In the genomic region with DNA sequence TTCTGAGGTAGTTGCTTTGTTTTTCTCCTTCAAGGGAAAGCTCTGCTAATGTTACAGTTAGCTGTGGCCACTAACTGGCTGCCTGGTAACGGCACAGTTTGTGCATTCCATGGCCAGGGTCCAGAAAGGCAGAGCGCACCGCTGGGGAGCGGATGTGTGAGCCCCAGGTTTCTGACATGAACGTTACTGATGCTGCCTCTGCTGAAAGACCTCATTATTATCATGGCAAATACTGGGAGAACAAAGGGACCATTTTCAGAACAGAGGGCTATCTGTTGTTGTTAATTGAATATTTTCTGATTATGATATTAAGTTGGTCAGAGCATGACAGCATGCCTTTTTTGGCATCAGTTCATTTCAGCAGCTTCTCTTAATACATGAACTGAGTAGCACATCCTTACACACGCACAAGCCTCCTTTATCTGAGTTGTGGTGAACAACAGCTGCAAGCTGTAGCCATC, we compare ENCODE assay signal across 12 cellular contexts.
DNase-seq lines count a peak whose midpoint lies in the region; ATAC-seq and TF ChIP-seq lines count a peak whose summit lies in the region.
"Had no signal": no experiment of that assay in that cellular context is flagged by ENCODE, and none has a peak within 500 bp of the region (broad histone marks: within the 10 kb centered on the region; RNA-seq: fewer than 3 reads in every experiment).

No MANE protein-coding gene starts in this region.

- H3K4me3 ChIP-seq in AG04450 (ENCODE audit: low read depth, low read length) (no peak overlapping the region), IMR-90 (ENCODE audit: insufficient read depth, low read depth, low read length) (no peak overlapping the region), astrocyte of the spinal cord (ENCODE audit: low read depth, low read length) (no peak overlapping the region), sigmoid colon (no peak overlapping the region)

- peaks cover 7% of the 10 kb centered on the region for H3K27me3 Mint-ChIP-seq in activated naive CD4-positive, alpha-beta T cell treated with anti-CD3 and anti-CD28 coated beads for 36 hours (ENCODE audit: low read depth)

- no peak for TF ChIP-seq EP300 in sigmoid colon (IDR thresholded peaks at IDR 0.05)

- peak overlapping the region in 1 of 2 experiments; percentile 19; a peak in 2 of 4 replicates for H4K8ac ChIP-seq in IMR-90 (ENCODE audit: low read depth in 2 of 2, low read length in 2 of 2)

- no peaks in the 10 kb centered on the region for H3K9me3 Mint-ChIP-seq in activated naive CD4-positive, alpha-beta T cell treated with anti-CD3 and anti-CD28 coated beads for 36 hours

- no peaks in the 10 kb centered on the region for H3K4me1 Mint-ChIP-seq in activated naive CD4-positive, alpha-beta T cell treated with anti-CD3 and anti-CD28 coated beads for 36 hours (ENCODE audit: low read depth)

- dilution Hi-C loops in IMR-90 (cut with HindIII; ENCODE audit: low sequenced_read_pairs, unreplicated experiment): no loop called here

- peak overlapping the region; percentile 8; the same call in 1 of the 2 replicates for H3K4me2 ChIP-seq in IMR-90 (ENCODE audit: low read depth, low read length)

- peak overlapping the region; percentile 61; the same call in 1 of the 2 replicates for H3K14ac ChIP-seq in IMR-90 (replicated peaks; ENCODE audit: low read depth, low read length)

- no peak overlapping the region for H4K5ac ChIP-seq in IMR-90 (ENCODE audit: low read depth, low read length)

- no peak overlapping the region for H3K4me3 Mint-ChIP-seq in activated naive CD4-positive, alpha-beta T cell treated with anti-CD3 and anti-CD28 coated beads for 36 hours

- TF ChIP-seq POLR2A in IMR-90 (IDR thresholded peaks at IDR 0.05; ENCODE audit: low read depth, low read length) (no peak), sigmoid colon (IDR thresholded peaks at IDR 0.05) (no peak)

- H2BK15ac ChIP-seq in IMR-90 (ENCODE audit: low read depth, low read length): 0 out of 3 replicates have a peak overlapping the region, but pooled peaks have one; percentile 5

- TF ChIP-seq CTCF in AG04450 (IDR thresholded peaks at IDR 0.05; ENCODE audit: low read depth, low read length) (no peak), IMR-90 (conservative IDR thresholded peaks at IDR 0.05; ENCODE audit: low read depth, low read length) (no peak), astrocyte of the spinal cord (IDR thresholded peaks at IDR 0.05; ENCODE audit: low read depth, low read length) (no peak), sigmoid colon (IDR thresholded peaks at IDR 0.05) (no peak), omental fat pad (IDR thresholded peaks at IDR 0.05) (no peak)

- H2AK9ac ChIP-seq in IMR-90 (replicated peaks; ENCODE audit: low read depth, low read length, poor library complexity): no peak overlapping the region

- ATAC-seq in IMR-90 (ENCODE audit: low read depth) (peak; percentile 54), omental fat pad (ENCODE audit: low FRiP score) (no peak)

- H3K36me3 ChIP-seq in IMR-90 (ENCODE audit: control insufficient read depth, insufficient read depth, low read length) (no peaks in the 10 kb centered on the region), sigmoid colon (no peaks in the 10 kb centered on the region)

- H3K79me1 ChIP-seq in IMR-90 (ENCODE audit: low read depth in 1 of 2, low read length in 2 of 2): no peaks in the 10 kb centered on the region

- H3K4ac ChIP-seq in IMR-90 (ENCODE audit: low read depth, low read length): peak overlapping the region; percentile 74; the same call in 1 of the 2 replicates

- H3K36me3 Mint-ChIP-seq in activated naive CD4-positive, alpha-beta T cell treated with anti-CD3 and anti-CD28 coated beads for 36 hours (ENCODE audit: low read depth): no peaks in the 10 kb centered on the region

- peak overlapping the region; percentile 78 for H2AFZ ChIP-seq in IMR-90 (replicated peaks; ENCODE audit: low read length, poor library complexity)

- peak overlapping the region; percentile 24; the same call in 1 of the 2 replicates for H3K56ac ChIP-seq in IMR-90 (ENCODE audit: extremely low read depth, insufficient read depth, low read length)

- CTCF ChIA-PET in AG04450 (lab: Charles Lee) (interaction anchor here (0.7 kb wide), 1 partner anchor 25 kb away, joined by 4 read pairs; no protein-coding TSS in a partner anchor), IMR-90 (lab: Yijun Ruan, JAX) (no interaction called here)
- CTCF ChIA-PET in activated naive CD4-positive, alpha-beta T cell treated with anti-CD3 and anti-CD28 coated beads for 36 hours (lab: Charles Lee): no interaction called here

- H2BK120ac ChIP-seq in IMR-90 (ENCODE audit: low read depth, low read length): peak overlapping the region; percentile 75

- no peak for TF ChIP-seq RAD21 in IMR-90 (IDR thresholded peaks at IDR 0.05; ENCODE audit: low read length)

- no TSS peak for BruUV-seq in IMR-90 (replicated peaks; lab: Mats Ljungman, UMichigan)

- H2BK5ac ChIP-seq in IMR-90 (ENCODE audit: low read depth, low read length, poor library complexity, severe bottlenecking): peak overlapping the region; percentile 65

- no peak overlapping the region for H3K23ac ChIP-seq in IMR-90 (ENCODE audit: low read depth, low read length)

- peak overlapping the region; percentile 8; the same call in 1 of the 2 replicates for H4K91ac ChIP-seq in IMR-90 (ENCODE audit: insufficient read depth, low read depth, low read length)

- H2AK5ac ChIP-seq in IMR-90 (ENCODE audit: low read depth, low read length): 0 out of 2 replicates have a peak overlapping the region, but pooled peaks have one; percentile 20

- H3K4me1 ChIP-seq in IMR-90 (ENCODE audit: control insufficient read depth, insufficient read depth, low read length) (peaks cover 12% of the 10 kb centered on the region), sigmoid colon (peaks cover 0 to 4% (median 0%) of the 10 kb centered on the region in 4 donors)

- H3K27me3 ChIP-seq in AG04450 (ENCODE audit: control insufficient read depth, insufficient read depth, low read length): no peaks in the 10 kb centered on the region
- H3K27me3 ChIP-seq in IMR-90 (ENCODE audit: control insufficient read depth, insufficient read depth, low read length): no peaks in the 10 kb centered on the region
- no peaks in the 10 kb centered on the region for H3K27me3 ChIP-seq in sigmoid colon

- POLR2A ChIA-PET in AG04450 (lab: Yijun Ruan, JAX): no interaction called here
- POLR2A ChIA-PET in IMR-90 (lab: Charles Lee; ENCODE audit: unreplicated experiment): interaction anchor here (0.5 kb wide), 1 partner anchor 72 kb away, joined by 7 read pairs; no protein-coding TSS in a partner anchor

- peak overlapping the region; percentile 64 for H2BK20ac ChIP-seq in IMR-90 (ENCODE audit: low read depth, low read length)

- intact Hi-C loops in IMR-90 (cut with micrococcal nuclease): loop anchor here (5.0 kb wide), 1 partner anchor 166 kb away; no protein-coding TSS in a partner anchor
- intact Hi-C loops in sigmoid colon (cut with DNase I): no loop called here
- intact Hi-C loops in activated naive CD4-positive, alpha-beta T cell treated with anti-CD3 and anti-CD28 coated beads for 36 hours (cut with micrococcal nuclease): no loop called here

- no peaks in the 10 kb centered on the region for H3K9me3 ChIP-seq in AG04450 (ENCODE audit: control insufficient read depth, insufficient read depth, low read length)
- no peaks in the 10 kb centered on the region for H3K9me3 ChIP-seq in IMR-90 (ENCODE audit: control insufficient read depth, insufficient read depth, low read length)
- no peaks in the 10 kb centered on the region for H3K9me3 ChIP-seq in sigmoid colon

- no CpG with 5 or more reads among the region's 6 CpGs for WGBS in IMR-90 (ENCODE audit: extremely low coverage in 2 of 2, insufficient read length in 1 of 2), 2 experiments
- WGBS in sigmoid colon, 2 donors: 85 to 87% methylated on average over 6 of the region's 6 CpGs

- H3K27ac Mint-ChIP-seq in activated naive CD4-positive, alpha-beta T cell treated with anti-CD3 and anti-CD28 coated beads for 36 hours: no peak overlapping the region

- in situ Hi-C loops in IMR-90 (cut with MboI; ENCODE audit: low sequenced_read_pairs) (no loop called here), astrocyte of the spinal cord (cut with HindIII; ENCODE audit: low sequenced_read_pairs) (no loop called here)

- peaks cover 6% of the 10 kb centered on the region for H3K9me1 ChIP-seq in IMR-90 (ENCODE audit: insufficient read depth, low read length)

- H3K27ac ChIP-seq in AG04450 (ENCODE audit: low read depth, low read length): no peak overlapping the region
- no peak overlapping the region for H3K27ac ChIP-seq in IMR-90 (ENCODE audit: insufficient read depth, low read length)
- H3K27ac ChIP-seq in sigmoid colon: no peak overlapping the region

- H3K18ac ChIP-seq in IMR-90 (ENCODE audit: low read depth, low read length): no peak overlapping the region

- DNase-seq in AG04450 (ENCODE audit: low read depth, low spot score) (peak; percentile 44), IMR-90 (peak; percentile 86), astrocyte of the spinal cord (ENCODE audit: low read depth, low spot score) (peak; percentile 94), left kidney (ENCODE audit: low read depth, low spot score) (peak; percentile 60), sigmoid colon (no peak), omental fat pad (ENCODE audit: low spot score) (no peak)
- no peak for DNase-seq in effector CD4-positive, alpha-beta T cell
- no peak for DNase-seq in activated naive CD4-positive, alpha-beta T cell treated with anti-CD3 and anti-CD28 coated beads for 36 hours
- DNase-seq: activated naive CD4-positive, alpha-beta T cell treated with anti-CD3 and anti-CD28 coated beads, Interleukin-2, amount 50 U/mL, for 16 hours; AML-193; HCEC 1CT; NCI-H82 had no signal

- H4K20me1 ChIP-seq in IMR-90 (ENCODE audit: insufficient read depth, low read length): no peaks in the 10 kb centered on the region

- H3K9ac ChIP-seq in IMR-90 (ENCODE audit: low read depth, low read length): no peak overlapping the region

TF ChIP-seq in IMR-90, 13 proteins besides CTCF, POLR2A, EP300 and RAD21:
- TF ChIP-seq MAZ (IDR thresholded peaks at IDR 0.05; ENCODE audit: borderline replicate concordance, low read depth, low read length): peak; percentile 42; the same call in 1 of the 2 replicates
- TF ChIP-seq SMC3 (IDR thresholded peaks at IDR 0.05; ENCODE audit: low read depth, low read length): no peak

Comparison
In these comparisons a context has a peak if more than half of its experiments do, and no peak if none do; other contexts are left out.
1. DNase-seq: peak in AG04450 (single experiment), IMR-90 (single experiment), astrocyte of the spinal cord (single experiment) and left kidney (single experiment); none in sigmoid colon (single experiment), effector CD4-positive, alpha-beta T cell (single experiment), activated naive CD4-positive, alpha-beta T cell treated with anti-CD3 and anti-CD28 coated beads for 36 hours (single experiment) and omental fat pad (single experiment).